ENCODE assay signal across 1 cellular context in genomic region chr3:36524560-36524959, GRCh38.
TF ChIP-seq lines count a peak whose summit lies in the region.

No MANE protein-coding gene starts in this region.

TF ChIP-seq in HepG2, 621 proteins besides CTCF, POLR2A, EP300 and RAD21 (continued from another document):
- no peak for TF ChIP-seq PRDM15 (CRISPR knock-in tag; IDR thresholded peaks at IDR 0.05)
